ENCODE assay signal across 23 cellular contexts in the genomic region with DNA sequence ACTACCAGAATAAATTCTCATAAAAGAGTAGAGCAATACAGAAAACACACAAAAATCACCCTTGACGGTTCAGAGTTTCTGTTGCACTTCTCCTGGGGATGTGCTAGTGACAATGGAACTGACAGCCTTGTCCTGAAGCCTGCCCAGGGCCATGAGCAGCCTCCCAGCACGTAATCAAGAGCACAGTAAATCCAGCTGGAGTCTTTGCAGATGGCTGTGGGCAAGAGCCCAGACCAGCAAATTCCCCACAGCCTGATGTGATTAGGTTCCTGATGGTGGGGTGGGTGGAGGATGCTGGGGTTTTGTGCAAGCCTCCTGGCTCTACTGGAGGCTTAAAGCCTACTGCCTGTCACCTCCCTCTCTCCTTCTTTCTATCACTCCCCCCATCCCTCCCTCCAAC. TPM values are rescaled to one million over a fixed set of nuclear protein-coding genes. Genes with fewer than 3 reads are reported as not detected.
DNase-seq lines count a peak whose midpoint lies in the region; ATAC-seq, FAIRE-seq and TF ChIP-seq lines count a peak whose summit lies in the region.
"Had no signal": no experiment of that assay in that cellular context is flagged by ENCODE, and none has a peak within 500 bp of the region (broad histone marks: within the 10 kb centered on the region; RNA-seq: fewer than 3 reads in every experiment).

No MANE protein-coding gene starts in this region.

- H3K27me3 ChIP-seq in right atrium auricular region = no peaks in the 10 kb centered on the region

- H3K4me3 ChIP-seq in right atrium auricular region = no peak overlapping the region
- H3K4me3 ChIP-seq: SK-N-MC had no signal

- no peaks in the 10 kb centered on the region for H3K9me3 ChIP-seq in right atrium auricular region

- TF ChIP-seq CTCF in right atrium auricular region (IDR thresholded peaks at IDR 0.05) (no peak), D721Med (IDR thresholded peaks at IDR 0.05; ENCODE audit: insufficient read depth, missing control alignments) (no peak)

- no peaks in the 10 kb centered on the region for H3K36me3 ChIP-seq in right atrium auricular region

- peak overlapping the region; percentile 7 to 15 for H3K27ac ChIP-seq in right atrium auricular region
- H3K27ac ChIP-seq: 22Rv1, SK-N-MC had no signal

- peaks cover 0 to 18% of the 10 kb centered on the region in 2 donors for H3K4me1 ChIP-seq in right atrium auricular region

- no peak for ATAC-seq in esophagus mucosa
- ATAC-seq in HG03097 (IDR thresholded peaks at IDR 0.05; ENCODE audit: low FRiP score, unreplicated experiment) = no peak
- ATAC-seq: HepG2, Panc1, T-cell had no signal

- DNase-seq in DMS 273 (lab: John Stamatoyannopoulos, UW; ENCODE audit: unreplicated experiment) (peak; percentile 29), DMS 273 treated with DMSO at 0.1 percent for 48 hours (lab: John Stamatoyannopoulos, UW) (no peak), NCI-H82 treated with DMSO at 0.1 percent for 48 hours (lab: John Stamatoyannopoulos, UW; ENCODE audit: unreplicated experiment) (peak; percentile 78), amniotic epithelial cell (ENCODE audit: low read depth) (peak; percentile 5), right atrium auricular region (ENCODE audit: low spot score) (no peak), D721Med (ENCODE audit: insufficient read length, low spot score) (no peak)
- DNase-seq: CD4-positive, CD25-positive, alpha-beta regulatory T cell; COR-L47; KBM-7; NCI-H1105; NCI-H187 treated with DMSO at 0.1 percent for 48 hours; NCI-H774; T-cell had no signal

- no peak for FAIRE-seq in D721Med (lab: Jason Lieb, UNC)
- FAIRE-seq: GM12892, H1, HepG2 had no signal

RNA-seq across cellular contexts. Expression of a gene that starts 17.9 kb away (rescaled TPM):
- total RNA-seq in right atrium auricular region (under 1 TPM in 1 of 2 donors, not detected in 1; 0.11 TPM), esophagus mucosa (not detected)
- total RNA-seq: B cell; CD4-positive, CD25-positive, alpha-beta regulatory T cell; H1; HepG2; NCI-H460; T-cell had no signal

RNA-seq across cellular contexts. Expression of a gene that starts 52.0 kb away (rescaled TPM):
- total RNA-seq in right atrium auricular region (not detected), esophagus mucosa (not detected)
- total RNA-seq: B cell; CD4-positive, CD25-positive, alpha-beta regulatory T cell; H1; HepG2; NCI-H460; T-cell had no signal

Comparison
In these comparisons a context has a peak if more than half of its experiments do, and no peak if none do; other contexts are left out.
1. DNase-seq: peak in DMS 273 (single experiment), NCI-H82 treated with DMSO at 0.1 percent for 48 hours (single experiment) and amniotic epithelial cell (single experiment); none in DMS 273 treated with DMSO at 0.1 percent for 48 hours (single experiment), right atrium auricular region (single experiment) and D721Med (single experiment).